Comparison of ENCODE assay signal across 8 cellular contexts in the genomic region with DNA sequence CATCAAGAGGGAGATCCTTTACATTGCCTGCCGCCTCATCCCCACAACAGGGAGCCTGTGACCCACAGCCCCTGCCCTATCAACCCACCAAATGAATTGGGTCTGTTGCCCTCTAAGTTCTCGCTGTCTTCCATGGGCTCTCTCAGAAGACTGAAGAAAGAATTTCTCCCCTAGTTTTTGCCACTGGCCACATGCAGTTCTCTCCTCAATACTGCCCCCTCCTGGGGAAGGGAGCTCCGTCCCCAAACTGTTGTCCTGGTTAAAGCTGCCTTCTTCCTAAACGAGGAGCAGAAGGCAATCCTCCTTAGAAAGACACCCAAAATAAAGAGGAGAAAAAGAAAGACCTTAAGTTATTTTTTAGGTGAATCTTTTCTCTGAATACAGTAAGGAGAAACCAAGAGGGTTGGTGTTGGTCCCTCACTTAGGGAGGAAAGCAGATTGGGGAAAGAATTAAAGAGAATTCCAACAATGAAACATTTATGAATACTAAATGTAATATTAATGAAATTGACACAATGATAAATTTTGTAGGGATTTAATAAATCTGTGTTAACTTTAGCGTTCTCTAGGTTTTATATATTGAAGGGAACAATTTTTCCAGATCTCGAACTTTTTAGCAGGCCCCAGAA. TPM values are rescaled to one million over a fixed set of nuclear protein-coding genes. Genes with fewer than 3 reads are reported as not detected.
DNase-seq lines count a peak whose midpoint lies in the region; ATAC-seq and TF ChIP-seq lines count a peak whose summit lies in the region.

No MANE protein-coding gene starts in this region.

- ATAC-seq in GM19467 (IDR thresholded peaks at IDR 0.05; ENCODE audit: unreplicated experiment) (peak; percentile 72), omental fat pad (ENCODE audit: low FRiP score) (no peak)

- intact Hi-C loops in thyroid gland (cut with DNase I) = loop anchor here (10.0 kb wide), 1 partner anchor 1174 kb away; no protein-coding TSS in a partner anchor

- H2AK5ac ChIP-seq in mesendoderm (ENCODE audit: low read length) = no peak overlapping the region

- no peak overlapping the region for H3K23ac ChIP-seq in mesendoderm (ENCODE audit: low read length)

- H3K27ac ChIP-seq in KMS-11 (no peak overlapping the region), SU-DHL-6 (ENCODE audit: low read depth, low read length) (no peak overlapping the region), mesendoderm (ENCODE audit: low read depth, low read length) (no peak overlapping the region), thyroid gland (no peak overlapping the region)

- H3K79me2 ChIP-seq in KMS-11 (ENCODE audit: insufficient read depth, low read depth) (no peaks in the 10 kb centered on the region), SU-DHL-6 (ENCODE audit: insufficient read depth, low read length) (no peaks in the 10 kb centered on the region), mesendoderm (ENCODE audit: control insufficient read depth, insufficient read depth, low read length) (no peaks in the 10 kb centered on the region)

- H4K8ac ChIP-seq in mesendoderm (ENCODE audit: low read depth, low read length) = no peak overlapping the region

- H3K36me3 ChIP-seq in KMS-11 (ENCODE audit: insufficient read depth) = no peaks in the 10 kb centered on the region
- H3K36me3 ChIP-seq in SU-DHL-6 (ENCODE audit: low read length) = no peaks in the 10 kb centered on the region
- H3K36me3 ChIP-seq in mesendoderm (ENCODE audit: control insufficient read depth, insufficient read depth, low read length) = no peaks in the 10 kb centered on the region
- no peaks in the 10 kb centered on the region for H3K36me3 ChIP-seq in thyroid gland

- H3K9me3 ChIP-seq in SU-DHL-6 (ENCODE audit: insufficient read depth, low read length) (no peaks in the 10 kb centered on the region), thyroid gland (no peaks in the 10 kb centered on the region)

- WGBS in mesendoderm (ENCODE audit: extremely low coverage, insufficient coverage, low lambda C conversion rate) = no CpG with 5 or more reads among the region's 6 CpGs
- 43 to 48% methylated on average over 6 of the region's 6 CpGs for WGBS in thyroid gland, 2 donors

- DNase-seq in EH (ENCODE audit: low read depth) (peak; percentile 66), cerebellum (ENCODE audit: low spot score) (peak; percentile 15), mesendoderm (peak; percentile 85), thyroid gland (peak; percentile 38 to 54), omental fat pad (ENCODE audit: low spot score) (no peak)

- no peak for TF ChIP-seq POLR2A in thyroid gland (IDR thresholded peaks at IDR 0.05)

- no peaks in the 10 kb centered on the region for H3K9me2 ChIP-seq in SU-DHL-6 (replicated peaks; ENCODE audit: insufficient read depth, low read length)

- no peak overlapping the region for H2BK15ac ChIP-seq in mesendoderm (replicated peaks; ENCODE audit: low read depth)

- H3K4me3 ChIP-seq in KMS-11 (IDR thresholded peaks at IDR 0.05; ENCODE audit: insufficient read depth, low read depth, low read length) (no peak overlapping the region), SU-DHL-6 (ENCODE audit: insufficient read depth, low read length, poor library complexity, severe bottlenecking) (no peak overlapping the region), mesendoderm (ENCODE audit: low read length) (no peak overlapping the region), thyroid gland (replicated peaks in 1 of 3) (no peak overlapping the region)

- no peak overlapping the region for H3K18ac ChIP-seq in mesendoderm (ENCODE audit: low read length)

- H3K27me3 ChIP-seq in KMS-11 (ENCODE audit: insufficient read depth, low read depth) (no peaks in the 10 kb centered on the region), SU-DHL-6 (ENCODE audit: low read length) (no peaks in the 10 kb centered on the region), mesendoderm (ENCODE audit: insufficient read depth, low read length, poor library complexity) (no peaks in the 10 kb centered on the region), thyroid gland (no peaks in the 10 kb centered on the region)

- H3F3A ChIP-seq in SU-DHL-6 (ENCODE audit: insufficient read depth) = no peaks in the 10 kb centered on the region

- H3K79me1 ChIP-seq in mesendoderm (ENCODE audit: low read length) = no peaks in the 10 kb centered on the region

- H2AFZ ChIP-seq in KMS-11 (ENCODE audit: low read depth) (peak overlapping the region; percentile 13; the same call in 1 of the 2 replicates), SU-DHL-6 (ENCODE audit: low read depth, low read length, severe bottlenecking) (no peak overlapping the region)

- H3K9ac ChIP-seq in KMS-11 = no peak overlapping the region
- H3K9ac ChIP-seq in SU-DHL-6 (ENCODE audit: low read length) = no peak overlapping the region
- no peak overlapping the region for H3K9ac ChIP-seq in mesendoderm (ENCODE audit: low read length)

- no peak overlapping the region for H2BK5ac ChIP-seq in mesendoderm (ENCODE audit: low read length)

- H3K56ac ChIP-seq in mesendoderm (ENCODE audit: low read length) = no peak overlapping the region

- no peak overlapping the region for H4K5ac ChIP-seq in mesendoderm (ENCODE audit: low read length)

- H3K4me1 ChIP-seq in KMS-11 (ENCODE audit: low read depth, poor library complexity, severe bottlenecking) (peaks cover 10% of the 10 kb centered on the region), mesendoderm (ENCODE audit: control insufficient read depth, low read depth, low read length) (no peaks in the 10 kb centered on the region), thyroid gland (no peaks in the 10 kb centered on the region)

- H4K20me1 ChIP-seq in KMS-11 (ENCODE audit: insufficient read depth) (no peaks in the 10 kb centered on the region), SU-DHL-6 (ENCODE audit: low read depth, low read length) (no peaks in the 10 kb centered on the region)

- H3K4ac ChIP-seq in mesendoderm (ENCODE audit: low read depth, low read length) = no peak overlapping the region

- H3K4me2 ChIP-seq in KMS-11 (no peak overlapping the region), SU-DHL-6 (ENCODE audit: low read depth, low read length, poor library complexity, severe bottlenecking) (no peak overlapping the region), mesendoderm (ENCODE audit: low read length) (no peak overlapping the region)

- no peak overlapping the region for H2BK120ac ChIP-seq in mesendoderm (ENCODE audit: low read depth, low read length)

- TF ChIP-seq CTCF in KMS-11 (conservative IDR thresholded peaks at IDR 0.05; ENCODE audit: low read depth, low read length) (peak; percentile 91), SU-DHL-6 (IDR thresholded peaks at IDR 0.05; ENCODE audit: insufficient read depth, low read length, poor library complexity, severe bottlenecking) (peak; percentile 74), thyroid gland (IDR thresholded peaks at IDR 0.05) (peak in 5 of 6 experiments; percentile 15 to 72 (median 38)), omental fat pad (IDR thresholded peaks at IDR 0.05) (peak in 1 of 3 donors; percentile 48)

RNA-seq across cellular contexts. Expression of a gene that starts 31.1 kb away (rescaled TPM):
- total RNA-seq in cerebellum (14.2 TPM), thyroid gland (1 to 10 TPM; 1.9 to 2.9 (median 1.9) TPM), omental fat pad (1 to 10 TPM; 1.7 to 4.1 (median 2.7) TPM)
- 2.6 TPM for polyA plus RNA-seq in mesendoderm (2013, experiment 1 of 2)
- polyA plus RNA-seq in mesendoderm (2013, experiment 2 of 2) = 2.5 TPM
